ENCODE assay signal across 25 cellular contexts in genomic region chr16:10923146-10923649, GRCh38. TPM values are rescaled to one million over a fixed set of nuclear protein-coding genes. Genes with fewer than 3 reads are reported as not detected.
DNase-seq lines count a peak whose midpoint lies in the region; ATAC-seq and TF ChIP-seq lines count a peak whose summit lies in the region.
"Had no signal": no experiment of that assay in that cellular context is flagged by ENCODE, and none has a peak within 500 bp of the region (broad histone marks: within the 10 kb centered on the region; RNA-seq: fewer than 3 reads in every experiment).

No MANE protein-coding gene starts in this region.

- H3K27me3 ChIP-seq in ascending aorta (no peaks in the 10 kb centered on the region), liver (ENCODE audit: control insufficient read depth in 4 of 4, insufficient read depth in 4 of 4, low read length in 3 of 4) (no peaks in the 10 kb centered on the region)
- H3K27me3 ChIP-seq: neutrophil had no signal

- peaks cover 73% of the 10 kb centered on the region for H3K36me3 Mint-ChIP-seq in stimulated activated memory B cell treated with anti-CD40 and anti-IgM and Interleukin-4, amounts not matched to agents 10 μg/mL and 1 μg/mL and 100 μg/mL, for 72 hours
- H3K36me3 Mint-ChIP-seq in activated CD4-positive, alpha-beta memory T cell treated with anti-CD3 and anti-CD28 coated beads, Interleukin-2, amount 10 ng/mL, durations not matched to agents 7 days and 5 days (ENCODE audit: low read depth), result peaks cover 42% of the 10 kb centered on the region
- H3K36me3 Mint-ChIP-seq in activated naive CD4-positive, alpha-beta T cell treated with anti-CD3 and anti-CD28 coated beads, Interleukin-2, amount 50 U/mL, for 72 hours, result peaks cover 0 to 7% of the 10 kb centered on the region in 2 donors

- no peak for TF ChIP-seq RAD21 in liver (IDR thresholded peaks at IDR 0.05)

- peak overlapping the region; percentile 73 to 76 for H3K27ac ChIP-seq in ascending aorta
- peak overlapping the region; percentile 64 to 86 for H3K27ac ChIP-seq in liver (ENCODE audit: low read depth in 1 of 2, low read length in 2 of 2)
- H3K27ac ChIP-seq: neutrophil had no signal

- H3K27ac Mint-ChIP-seq in stimulated activated memory B cell treated with anti-CD40 and anti-IgM and Interleukin-4, amounts not matched to agents 10 μg/mL and 1 μg/mL and 100 μg/mL, for 72 hours, result peak overlapping the region; percentile 26
- no peak overlapping the region for H3K27ac Mint-ChIP-seq in activated CD4-positive, alpha-beta memory T cell treated with anti-CD3 and anti-CD28 coated beads, Interleukin-2, amount 10 ng/mL, durations not matched to agents 7 days and 5 days
- no peak overlapping the region for H3K27ac Mint-ChIP-seq in activated naive CD4-positive, alpha-beta T cell treated with anti-CD3 and anti-CD28 coated beads, Interleukin-2, amount 50 U/mL, for 72 hours
- H3K27ac Mint-ChIP-seq: activated CD8-positive, alpha-beta T cell treated with anti-CD3 and anti-CD28 coated beads, Interleukin-2, amount 10 ng/mL, durations not matched to agents 7 days and 5 days; activated naive CD8-positive, alpha-beta T cell treated with anti-CD3 and anti-CD28 coated beads, Interleukin-2, amount 50 U/mL, for 24 hours had no signal

- H3K4me3 ChIP-seq in ascending aorta (no peak overlapping the region), liver (ENCODE audit: low read depth in 1 of 3, low read length in 3 of 3) (no peak overlapping the region)

- intact Hi-C loops in ascending aorta (cut with DNase I), result loop anchor here (2.0 kb wide), 1 partner anchor 20 kb away; the partner anchor contains the start of gene DEXI

- POLR2A ChIA-PET in activated CD4-positive, alpha-beta memory T cell treated with anti-CD3 and anti-CD28 coated beads, Interleukin-2, amount 10 ng/mL, durations not matched to agents 7 days and 5 days (lab: Charles Lee), result interaction anchor here (1.2 to 1.6 kb wide), 3 partner anchors 13 to 19 kb away, joined by 3 to 5 read pairs (median 3); partner anchors contain the start of gene DEXI

- no peak overlapping the region for H3K9ac ChIP-seq in liver (ENCODE audit: low read depth in 1 of 2, low read length in 2 of 2)

- no peak overlapping the region for H3K4me3 Mint-ChIP-seq in stimulated activated memory B cell treated with anti-CD40 and anti-IgM and Interleukin-4, amounts not matched to agents 10 μg/mL and 1 μg/mL and 100 μg/mL, for 72 hours
- H3K4me3 Mint-ChIP-seq in activated CD4-positive, alpha-beta memory T cell treated with anti-CD3 and anti-CD28 coated beads, Interleukin-2, amount 10 ng/mL, durations not matched to agents 7 days and 5 days, result no peak overlapping the region
- H3K4me3 Mint-ChIP-seq: activated CD8-positive, alpha-beta T cell treated with anti-CD3 and anti-CD28 coated beads, Interleukin-2, amount 10 ng/mL, durations not matched to agents 7 days and 5 days; activated naive CD8-positive, alpha-beta T cell treated with anti-CD3 and anti-CD28 coated beads, Interleukin-2, amount 50 U/mL, for 24 hours; brain; CD4-positive, alpha-beta memory T cell; effector memory CD8-positive, alpha-beta T cell had no signal

- DNase-seq in ascending aorta (ENCODE audit: low spot score in 2 of 2), result no peak
- no peak for DNase-seq in activated CD4-positive, alpha-beta memory T cell treated with anti-CD3 and anti-CD28 coated beads, Interleukin-2, amount 10 ng/mL, durations not matched to agents 7 days and 5 days
- DNase-seq in NCI-H446 treated with DMSO at 0.1 percent for 48 hours (lab: John Stamatoyannopoulos, UW), result no peak
- no peak for DNase-seq in activated naive CD4-positive, alpha-beta T cell treated with anti-CD3 and anti-CD28 coated beads, Interleukin-2, amount 50 U/mL, for 72 hours (ENCODE audit: low spot score in 2 of 2)
- DNase-seq in Kasumi-1 (lab: John Stamatoyannopoulos, UW), result no peak
- DNase-seq: activated CD4-positive, CD25-positive, alpha-beta regulatory T cell treated with anti-CD3 and anti-CD28 coated beads, Interleukin-2, amount 50 U/mL, for 72 hours; activated CD8-positive, alpha-beta T cell treated with anti-CD3 and anti-CD28 coated beads, Interleukin-2, amount 10 ng/mL, durations not matched to agents 7 days and 5 days; activated effector memory CD4-positive, alpha-beta T cell treated with anti-CD3 and anti-CD28 coated beads, Interleukin-2, amount 50 U/mL, for 16 hours; activated naive CD8-positive, alpha-beta T cell treated with anti-CD3 and anti-CD28 coated beads, Interleukin-2, amount 50 U/mL, for 24 hours; activated T-cell treated with anti-CD3 and anti-CD28 coated beads for 4 hours; CD4-positive, alpha-beta memory T cell; effector memory CD8-positive, alpha-beta T cell; GOT3; mammary epithelial cell; NCI-H187; NCI-H526; stimulated activated CD4-positive, alpha-beta T cell treated with anti-CD3 and anti-CD28 coated beads, Interleukin-12 subunit alpha, Interleukin-12 subunit beta, amount 100 ng/mL, for 4 hours; stimulated activated CD4-positive, alpha-beta T cell treated with anti-CD3 and anti-CD28 coated beads, Interleukin-4, amount 100 ng/mL, for 24 hours; stimulated activated naive CD8-positive, alpha-beta T cell treated with anti-CD3 and anti-CD28 coated beads, Interleukin-15, Interleukin-2, amounts not matched to agents 100 U/mL and 50 U/mL, for 24 hours; trophoblast cell had no signal

- H3K9me3 ChIP-seq in ascending aorta (no peaks in the 10 kb centered on the region), liver (ENCODE audit: control insufficient read depth in 4 of 4, low read length in 3 of 4) (no peaks in the 10 kb centered on the region)
- H3K9me3 ChIP-seq: neutrophil had no signal

- TF ChIP-seq POLR2A in GM18526 (IDR thresholded peaks at IDR 0.05; ENCODE audit: extremely low read depth, insufficient read length), result peak; percentile 20

- WGBS in liver, result 60% methylated on average over 10 of the region's 10 CpGs

- H3K36me3 ChIP-seq in ascending aorta (peaks cover 16 to 36% of the 10 kb centered on the region in 2 donors), liver (ENCODE audit: control insufficient read depth in 4 of 4, insufficient read depth in 3 of 4, low read depth in 1 of 4, low read length in 3 of 4) (peaks cover 0 to 9% (median 4%) of the 10 kb centered on the region in 4 donors)

- H3K4me1 Mint-ChIP-seq in stimulated activated memory B cell treated with anti-CD40 and anti-IgM and Interleukin-4, amounts not matched to agents 10 μg/mL and 1 μg/mL and 100 μg/mL, for 72 hours, result peaks cover 52% of the 10 kb centered on the region
- peaks cover 4% of the 10 kb centered on the region for H3K4me1 Mint-ChIP-seq in activated CD4-positive, alpha-beta memory T cell treated with anti-CD3 and anti-CD28 coated beads, Interleukin-2, amount 10 ng/mL, durations not matched to agents 7 days and 5 days

- H3K4me1 ChIP-seq in ascending aorta (peaks cover 5 to 42% of the 10 kb centered on the region in 2 donors), liver (ENCODE audit: control insufficient read depth in 4 of 4, insufficient read depth in 4 of 4, low read length in 3 of 4) (peaks cover 13 to 81% (median 75%) of the 10 kb centered on the region in 4 donors)

- no peak for ATAC-seq in stimulated activated memory B cell treated with anti-CD40 and anti-IgM and Interleukin-4, amounts not matched to agents 10 μg/mL and 1 μg/mL and 100 μg/mL, for 72 hours
- ATAC-seq in activated naive CD4-positive, alpha-beta T cell treated with anti-CD3 and anti-CD28 coated beads, Interleukin-2, amount 50 U/mL, for 72 hours, result no peak
- ATAC-seq: activated CD8-positive, alpha-beta T cell treated with anti-CD3 and anti-CD28 coated beads, Interleukin-2, amount 10 ng/mL, durations not matched to agents 7 days and 5 days; activated naive CD8-positive, alpha-beta T cell treated with anti-CD3 and anti-CD28 coated beads, Interleukin-2, amount 50 U/mL, for 24 hours; effector memory CD8-positive, alpha-beta T cell; stimulated activated naive CD8-positive, alpha-beta T cell treated with anti-CD3 and anti-CD28 coated beads, Interleukin-15, Interleukin-2, amounts not matched to agents 100 U/mL and 50 U/mL, for 24 hours had no signal

- TF ChIP-seq CTCF in ascending aorta (IDR thresholded peaks at IDR 0.05), result no peak
- TF ChIP-seq CTCF in liver (IDR thresholded peaks at IDR 0.05; ENCODE audit: low read depth, low read length, missing input control), result no peak

- H3K27me3 Mint-ChIP-seq in stimulated activated memory B cell treated with anti-CD40 and anti-IgM and Interleukin-4, amounts not matched to agents 10 μg/mL and 1 μg/mL and 100 μg/mL, for 72 hours, result no peaks in the 10 kb centered on the region
- H3K27me3 Mint-ChIP-seq in activated CD4-positive, alpha-beta memory T cell treated with anti-CD3 and anti-CD28 coated beads, Interleukin-2, amount 10 ng/mL, durations not matched to agents 7 days and 5 days, result no peaks in the 10 kb centered on the region
- H3K27me3 Mint-ChIP-seq: activated naive CD8-positive, alpha-beta T cell treated with anti-CD3 and anti-CD28 coated beads, Interleukin-2, amount 50 U/mL, for 24 hours; CD4-positive, alpha-beta memory T cell; effector memory CD8-positive, alpha-beta T cell had no signal

- CTCF ChIA-PET in activated CD4-positive, alpha-beta memory T cell treated with anti-CD3 and anti-CD28 coated beads, Interleukin-2, amount 10 ng/mL, durations not matched to agents 7 days and 5 days (lab: Charles Lee), result interaction anchor here (0.8 kb wide), 1 partner anchor 408 kb away, joined by 3 read pairs; no protein-coding TSS in a partner anchor

- no peaks in the 10 kb centered on the region for H3K9me3 Mint-ChIP-seq in stimulated activated memory B cell treated with anti-CD40 and anti-IgM and Interleukin-4, amounts not matched to agents 10 μg/mL and 1 μg/mL and 100 μg/mL, for 72 hours
- H3K9me3 Mint-ChIP-seq in activated CD4-positive, alpha-beta memory T cell treated with anti-CD3 and anti-CD28 coated beads, Interleukin-2, amount 10 ng/mL, durations not matched to agents 7 days and 5 days, result no peaks in the 10 kb centered on the region
- no peaks in the 10 kb centered on the region for H3K9me3 Mint-ChIP-seq in activated naive CD4-positive, alpha-beta T cell treated with anti-CD3 and anti-CD28 coated beads, Interleukin-2, amount 50 U/mL, for 72 hours
- H3K9me3 Mint-ChIP-seq: activated naive CD8-positive, alpha-beta T cell treated with anti-CD3 and anti-CD28 coated beads, Interleukin-2, amount 50 U/mL, for 24 hours; CD4-positive, alpha-beta memory T cell; effector memory CD8-positive, alpha-beta T cell had no signal

RNA-seq across cellular contexts. Expression of gene DEXI, which starts 19.1 kb away (rescaled TPM):
- total RNA-seq in ascending aorta (94.2 TPM), liver (10 to 100 TPM; 13.6 to 69.9 TPM)
- 10 to 100 TPM; 26.5 to 57.2 TPM for polyA plus RNA-seq in liver
- 10 to 100 TPM; 24.2 to 24.7 TPM for total RNA-seq in activated CD4-positive, alpha-beta memory T cell treated with anti-CD3 and anti-CD28 coated beads, Interleukin-2, amount 10 ng/mL, durations not matched to agents 7 days and 5 days
- 10 to 100 TPM; 17.1 to 30.2 TPM for total RNA-seq in activated naive CD4-positive, alpha-beta T cell treated with anti-CD3 and anti-CD28 coated beads, Interleukin-2, amount 50 U/mL, for 72 hours

RNA-seq across cellular contexts. Expression of gene CLEC16A, which starts 21.2 kb away (rescaled TPM):
- total RNA-seq in ascending aorta, result 16.2 TPM
- total RNA-seq in liver, result 10 to 100 TPM; 22.6 to 23.0 TPM
- 10 to 100 TPM in 1 of 2 donors, 1 to 10 TPM in 1; 9.7 to 12.3 TPM for polyA plus RNA-seq in liver
- 10 to 100 TPM; 30.3 to 32.4 TPM for total RNA-seq in activated CD4-positive, alpha-beta memory T cell treated with anti-CD3 and anti-CD28 coated beads, Interleukin-2, amount 10 ng/mL, durations not matched to agents 7 days and 5 days
- 10 to 100 TPM; 28.0 to 33.2 TPM for total RNA-seq in activated naive CD4-positive, alpha-beta T cell treated with anti-CD3 and anti-CD28 coated beads, Interleukin-2, amount 50 U/mL, for 72 hours

RNA-seq across cellular contexts. Expression of gene CIITA, which starts 46.2 kb away (rescaled TPM):
- total RNA-seq in ascending aorta (19.4 TPM), liver (1 to 10 TPM; 2.8 to 4.2 TPM)
- 1 to 10 TPM; 1.6 to 1.7 TPM for polyA plus RNA-seq in liver
- 10 to 100 TPM; 48.5 to 48.9 TPM for total RNA-seq in activated CD4-positive, alpha-beta memory T cell treated with anti-CD3 and anti-CD28 coated beads, Interleukin-2, amount 10 ng/mL, durations not matched to agents 7 days and 5 days
- 1 to 10 TPM in 1 of 2 donors, under 1 TPM in 1; 0.52 to 2.3 TPM for total RNA-seq in activated naive CD4-positive, alpha-beta T cell treated with anti-CD3 and anti-CD28 coated beads, Interleukin-2, amount 50 U/mL, for 72 hours
